In genomic region chr22:20810645-20811044, GRCh38 we compare ENCODE assay signal across 21 cellular contexts. TPM values are rescaled to one million over a fixed set of nuclear protein-coding genes. Genes with fewer than 3 reads are reported as not detected.
DNase-seq lines count a peak whose midpoint lies in the region; ATAC-seq and TF ChIP-seq lines count a peak whose summit lies in the region.
"Had no signal": no experiment of that assay in that cellular context is flagged by ENCODE, and none has a peak within 500 bp of the region (broad histone marks: within the 10 kb centered on the region; RNA-seq: fewer than 3 reads in every experiment).

No MANE protein-coding gene starts in this region.

- H3K79me1 ChIP-seq in trophoblast cell (ENCODE audit: low read length): no peaks in the 10 kb centered on the region

- H4K12ac ChIP-seq in trophoblast cell (ENCODE audit: low read depth, low read length): no peak overlapping the region

- H3K18ac ChIP-seq in trophoblast cell (ENCODE audit: low read length): no peak overlapping the region

- no peak overlapping the region for H3K4ac ChIP-seq in trophoblast cell (ENCODE audit: low read depth, low read length)

- peak; percentile 93 for DNase-seq in Jurkat, Clone E6-1 (ENCODE audit: low read depth, low spot score)
- peak; percentile 5 to 9 for DNase-seq in activated CD4-positive, alpha-beta T cell treated with anti-CD3 and anti-CD28 coated beads, Interleukin-2, amount 50 U/mL, for 48 hours
- DNase-seq in trophoblast cell (no peak), chondrocyte (ENCODE audit: low spot score) (no peak), NCI-H2081 treated with DMSO at 0.1 percent for 48 hours (lab: John Stamatoyannopoulos, UW) (no peak), NCI-H1417 treated with DMSO at 0.1 percent for 48 hours (lab: John Stamatoyannopoulos, UW) (no peak)
- DNase-seq: aorta, COR-L47, DND-41, glutamatergic neuron, midbrain, NCI-H1930, NCI-H446 had no signal

- H3K9me3 Mint-ChIP-seq in activated naive CD8-positive, alpha-beta T cell (ENCODE audit: low read depth): no peaks in the 10 kb centered on the region
- H3K9me3 Mint-ChIP-seq in chondrocyte (ENCODE audit: low read depth): no peaks in the 10 kb centered on the region
- H3K9me3 Mint-ChIP-seq: IgD-negative memory B cell; T-helper 2 cell treated with Interferon-gamma antibody and Interleukin-4, amounts not matched to agents 5 μg/mL and 100 μg/mL, for 36 hours; WTC11 had no signal

- peaks cover 11% of the 10 kb centered on the region for H3K36me3 Mint-ChIP-seq in activated naive CD8-positive, alpha-beta T cell
- H3K36me3 Mint-ChIP-seq in chondrocyte (ENCODE audit: low read depth): peaks cover 48% of the 10 kb centered on the region

- no peaks in the 10 kb centered on the region for H3K9me3 ChIP-seq in trophoblast cell (ENCODE audit: insufficient read depth, low read depth, low read length)
- H3K9me3 ChIP-seq: Peyer's patch, prostate gland had no signal

- H3K14ac ChIP-seq in trophoblast cell (ENCODE audit: low read length): no peak overlapping the region

- no peak for ATAC-seq in HG02759 (IDR thresholded peaks at IDR 0.05; ENCODE audit: unreplicated experiment)
- ATAC-seq: WTC11 had no signal

- no CpG with 5 or more reads among the region's 9 CpGs for WGBS in trophoblast cell (ENCODE audit: extremely low coverage, insufficient coverage, insufficient read length)

- H3K23ac ChIP-seq in trophoblast cell (ENCODE audit: low read length): no peak overlapping the region

- H2BK5ac ChIP-seq in trophoblast cell (ENCODE audit: low read depth, low read length, poor library complexity): no peak overlapping the region

- H3K27ac ChIP-seq in trophoblast cell (ENCODE audit: low read depth, low read length): no peak overlapping the region
- H3K27ac ChIP-seq: Peyer's patch, prostate gland, skin epidermis had no signal

- peaks cover 17 to 32% of the 10 kb centered on the region in 2 experiments for H3K36me3 ChIP-seq in trophoblast cell (ENCODE audit: control insufficient read depth in 1 of 2, insufficient read depth in 2 of 2, low read length in 2 of 2)

- no peaks in the 10 kb centered on the region for H3K79me2 ChIP-seq in trophoblast cell (ENCODE audit: control insufficient read depth, insufficient read depth, low read length, poor library complexity)

- H2BK12ac ChIP-seq in trophoblast cell (ENCODE audit: low read length): no peak overlapping the region

- H3K4me1 ChIP-seq in trophoblast cell (ENCODE audit: control insufficient read depth in 1 of 2, insufficient read depth in 2 of 2, low read length in 2 of 2): peaks cover 3 to 7% of the 10 kb centered on the region in 2 experiments
- H3K4me1 ChIP-seq: Peyer's patch, prostate gland had no signal

- no peak overlapping the region for H4K91ac ChIP-seq in trophoblast cell (ENCODE audit: low read depth, low read length)

- H3K4me2 ChIP-seq in trophoblast cell (ENCODE audit: low read length): no peak overlapping the region

- H3K4me1 Mint-ChIP-seq in activated naive CD8-positive, alpha-beta T cell (ENCODE audit: low read depth): peaks cover 21% of the 10 kb centered on the region
- H3K4me1 Mint-ChIP-seq in chondrocyte (ENCODE audit: low read depth): peaks cover 13% of the 10 kb centered on the region
- H3K4me1 Mint-ChIP-seq: WTC11 had no signal

- no peak overlapping the region; the same call in 1 of the 2 replicates for H3K4me3 ChIP-seq in Jurkat, Clone E6-1 (ENCODE audit: low read length)
- no peak overlapping the region for H3K4me3 ChIP-seq in trophoblast cell (ENCODE audit: low read depth, low read length)
- H3K4me3 ChIP-seq: Peyer's patch, prostate gland, skin epidermis had no signal

- H3K27ac Mint-ChIP-seq in activated naive CD8-positive, alpha-beta T cell: peak overlapping the region; percentile 86
- H3K27ac Mint-ChIP-seq in chondrocyte (ENCODE audit: unreplicated experiment): no peak overlapping the region
- H3K27ac Mint-ChIP-seq: WTC11 had no signal

- no peak overlapping the region for H2BK120ac ChIP-seq in trophoblast cell (ENCODE audit: insufficient read depth, low read length, poor library complexity)

- H3K27me3 ChIP-seq in trophoblast cell (ENCODE audit: insufficient read depth, low read length): no peaks in the 10 kb centered on the region
- H3K27me3 ChIP-seq: Peyer's patch had no signal

- no peak for TF ChIP-seq CTCF in chondrocyte (IDR thresholded peaks at IDR 0.05)

- H3K4me3 Mint-ChIP-seq in activated naive CD8-positive, alpha-beta T cell: peak overlapping the region; percentile 12
- H3K4me3 Mint-ChIP-seq in chondrocyte (ENCODE audit: unreplicated experiment): no peak overlapping the region
- H3K4me3 Mint-ChIP-seq: IgD-negative memory B cell; T-helper 2 cell treated with Interferon-gamma antibody and Interleukin-4, amounts not matched to agents 5 μg/mL and 100 μg/mL, for 36 hours; WTC11 had no signal

- H4K8ac ChIP-seq in trophoblast cell (ENCODE audit: low read depth, low read length): no peak overlapping the region

- H3K27me3 Mint-ChIP-seq in activated naive CD8-positive, alpha-beta T cell: no peaks in the 10 kb centered on the region
- no peaks in the 10 kb centered on the region for H3K27me3 Mint-ChIP-seq in chondrocyte (ENCODE audit: low read depth)
- H3K27me3 Mint-ChIP-seq: IgD-negative memory B cell had no signal

- peak overlapping the region; percentile 43 for H3K9ac ChIP-seq in trophoblast cell (ENCODE audit: low read length)

- H2AFZ ChIP-seq in trophoblast cell (ENCODE audit: insufficient read depth, low read length, poor library complexity): no peak overlapping the region

- no peak overlapping the region for H2AK5ac ChIP-seq in trophoblast cell (ENCODE audit: low read length)

RNA-seq across cellular contexts. Expression of gene SERPIND1, which starts 36.7 kb away (rescaled TPM):
- polyA plus RNA-seq in Jurkat, Clone E6-1 (2012; ENCODE audit: insufficient read depth, insufficient read length): not detected
- polyA plus RNA-seq in trophoblast cell (2013): not detected in 2 replicates
- total RNA-seq in chondrocyte: not detected in 3 replicates
- total RNA-seq: Peyer's patch, prostate gland had no signal

RNA-seq across cellular contexts. Expression of gene PI4KA, which starts 48.0 kb away (rescaled TPM):
- polyA plus RNA-seq in Jurkat, Clone E6-1 (2012; ENCODE audit: insufficient read depth, insufficient read length): 39.6 TPM
- polyA plus RNA-seq in trophoblast cell (2013): 29.7 and 32.4 TPM in 2 replicates
- total RNA-seq in chondrocyte: 68.3 to 87.9 TPM (median 72.3 TPM) in 3 replicates

RNA-seq across cellular contexts. Expression of gene SNAP29, which starts 48.2 kb away (rescaled TPM):
- 57.3 TPM for polyA plus RNA-seq in Jurkat, Clone E6-1 (2012; ENCODE audit: insufficient read depth, insufficient read length)
- polyA plus RNA-seq in trophoblast cell (2013): 42.7 and 45.7 TPM in 2 replicates
- 25.3 to 26.3 TPM (median 25.8 TPM) in 3 replicates for total RNA-seq in chondrocyte

Comparison
In these comparisons a context has a peak if more than half of its experiments do, and no peak if none do; other contexts are left out.
1. DNase-seq: peak in Jurkat, Clone E6-1 (single experiment) and activated CD4-positive, alpha-beta T cell treated with anti-CD3 and anti-CD28 coated beads, Interleukin-2, amount 50 U/mL, for 48 hours (2 of 2); none in trophoblast cell (0 of 2), chondrocyte (single experiment), NCI-H2081 treated with DMSO at 0.1 percent for 48 hours (single experiment) and NCI-H1417 treated with DMSO at 0.1 percent for 48 hours (single experiment).